In genomic region chr1:19410393-19410792, GRCh38 we compare ENCODE assay signal across 1 cellular context.
TF ChIP-seq lines count a peak whose summit lies in the region.

No MANE protein-coding gene starts in this region.

TF ChIP-seq in H1, 55 proteins besides CTCF, POLR2A, EP300 and RAD21:
- TF ChIP-seq ATF3 (IDR thresholded peaks at IDR 0.05; ENCODE audit: insufficient read depth, low read depth, low read length) (no peak), PHF8 (conservative IDR thresholded peaks at IDR 0.05; ENCODE audit: low read depth, low read length) (no peak), SP4 (IDR thresholded peaks at IDR 0.05; ENCODE audit: low read length) (no peak), YY1 (IDR thresholded peaks at IDR 0.05; ENCODE audit: low read depth, low read length) (no peak), EGR1 (IDR thresholded peaks at IDR 0.05; ENCODE audit: borderline replicate concordance, low read depth, low read length) (no peak), BACH1 (IDR thresholded peaks at IDR 0.05; ENCODE audit: low read length) (no peak), NANOG (IDR thresholded peaks at IDR 0.05; ENCODE audit: insufficient read depth, low read depth, low read length, poor library complexity, severe bottlenecking) (no peak), RNF2 (IDR thresholded peaks at IDR 0.05; ENCODE audit: borderline replicate concordance, low read depth, low read length, missing control alignments, poor library complexity, severe bottlenecking) (no peak), GTF2F1 (IDR thresholded peaks at IDR 0.05; ENCODE audit: borderline replicate concordance, low read depth, low read length) (no peak), ASH2L (IDR thresholded peaks at IDR 0.05; ENCODE audit: low read length) (no peak)
TF ChIP-seq in H1: peak in this region for 0.
